ENCODE assay signal across 1 cellular context in genomic region chr17:43021739-43022512, GRCh38.
TF ChIP-seq lines count a peak whose summit lies in the region.

VAT1 (minus strand) TSS chr17:43022385; CDS start chr17:43022322, 63 bp downstream.

TF ChIP-seq in HepG2, 621 proteins besides CTCF, POLR2A, EP300 and RAD21 (continued from another document and continues in another):
- TF ChIP-seq, protein P1, sequence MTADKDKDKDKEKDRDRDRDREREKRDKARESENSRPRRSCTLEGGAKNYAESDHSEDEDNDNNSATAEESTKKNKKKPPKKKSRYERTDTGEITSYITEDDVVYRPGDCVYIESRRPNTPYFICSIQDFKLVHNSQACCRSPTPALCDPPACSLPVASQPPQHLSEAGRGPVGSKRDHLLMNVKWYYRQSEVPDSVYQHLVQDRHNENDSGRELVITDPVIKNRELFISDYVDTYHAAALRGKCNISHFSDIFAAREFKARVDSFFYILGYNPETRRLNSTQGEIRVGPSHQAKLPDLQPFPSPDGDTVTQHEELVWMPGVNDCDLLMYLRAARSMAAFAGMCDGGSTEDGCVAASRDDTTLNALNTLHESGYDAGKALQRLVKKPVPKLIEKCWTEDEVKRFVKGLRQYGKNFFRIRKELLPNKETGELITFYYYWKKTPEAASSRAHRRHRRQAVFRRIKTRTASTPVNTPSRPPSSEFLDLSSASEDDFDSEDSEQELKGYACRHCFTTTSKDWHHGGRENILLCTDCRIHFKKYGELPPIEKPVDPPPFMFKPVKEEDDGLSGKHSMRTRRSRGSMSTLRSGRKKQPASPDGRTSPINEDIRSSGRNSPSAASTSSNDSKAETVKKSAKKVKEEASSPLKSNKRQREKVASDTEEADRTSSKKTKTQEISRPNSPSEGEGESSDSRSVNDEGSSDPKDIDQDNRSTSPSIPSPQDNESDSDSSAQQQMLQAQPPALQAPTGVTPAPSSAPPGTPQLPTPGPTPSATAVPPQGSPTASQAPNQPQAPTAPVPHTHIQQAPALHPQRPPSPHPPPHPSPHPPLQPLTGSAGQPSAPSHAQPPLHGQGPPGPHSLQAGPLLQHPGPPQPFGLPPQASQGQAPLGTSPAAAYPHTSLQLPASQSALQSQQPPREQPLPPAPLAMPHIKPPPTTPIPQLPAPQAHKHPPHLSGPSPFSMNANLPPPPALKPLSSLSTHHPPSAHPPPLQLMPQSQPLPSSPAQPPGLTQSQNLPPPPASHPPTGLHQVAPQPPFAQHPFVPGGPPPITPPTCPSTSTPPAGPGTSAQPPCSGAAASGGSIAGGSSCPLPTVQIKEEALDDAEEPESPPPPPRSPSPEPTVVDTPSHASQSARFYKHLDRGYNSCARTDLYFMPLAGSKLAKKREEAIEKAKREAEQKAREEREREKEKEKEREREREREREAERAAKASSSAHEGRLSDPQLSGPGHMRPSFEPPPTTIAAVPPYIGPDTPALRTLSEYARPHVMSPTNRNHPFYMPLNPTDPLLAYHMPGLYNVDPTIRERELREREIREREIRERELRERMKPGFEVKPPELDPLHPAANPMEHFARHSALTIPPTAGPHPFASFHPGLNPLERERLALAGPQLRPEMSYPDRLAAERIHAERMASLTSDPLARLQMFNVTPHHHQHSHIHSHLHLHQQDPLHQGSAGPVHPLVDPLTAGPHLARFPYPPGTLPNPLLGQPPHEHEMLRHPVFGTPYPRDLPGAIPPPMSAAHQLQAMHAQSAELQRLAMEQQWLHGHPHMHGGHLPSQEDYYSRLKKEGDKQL (CRISPR knock-in tag; IDR thresholded peaks at IDR 0.05; ENCODE audit: low read depth), result no peak; the same call in 1 of the 2 replicates
- TF ChIP-seq KLF16 (CRISPR knock-in tag; IDR thresholded peaks at IDR 0.05), result peak in 1 of 2 experiments; percentile 78; a peak in 2 of 4 replicates
- TF ChIP-seq STAT5B (CRISPR knock-in tag; IDR thresholded peaks at IDR 0.05), result 0 out of 2 replicates have a peak, but pooled peaks have one; percentile 12
- TF ChIP-seq PAX8 (CRISPR knock-in tag; IDR thresholded peaks at IDR 0.05; ENCODE audit: borderline replicate concordance), result 0 out of 2 replicates have a peak, but pooled peaks have one; percentile 57
- TF ChIP-seq TOE1 (CRISPR knock-in tag; IDR thresholded peaks at IDR 0.05), result no peak
- no peak for TF ChIP-seq RBM22 (optimal IDR thresholded peaks at IDR 0.05; ENCODE audit: low read length)
- peak; percentile 89 for TF ChIP-seq ZNF891 (CRISPR knock-in tag; IDR thresholded peaks at IDR 0.05)
- TF ChIP-seq ZHX2 (IDR thresholded peaks at IDR 0.05; ENCODE audit: low read depth), result 0 out of 2 replicates have a peak, but pooled peaks have one; percentile 15
- TF ChIP-seq ZHX2 (CRISPR knock-in tag; IDR thresholded peaks at IDR 0.05; ENCODE audit: borderline replicate concordance), result peak; percentile 96
- no peak for TF ChIP-seq MEF2D (CRISPR knock-in tag; IDR thresholded peaks at IDR 0.05)
- TF ChIP-seq DNMT3B (CRISPR knock-in tag; conservative IDR thresholded peaks at IDR 0.05), result no peak
- TF ChIP-seq, protein P2, sequence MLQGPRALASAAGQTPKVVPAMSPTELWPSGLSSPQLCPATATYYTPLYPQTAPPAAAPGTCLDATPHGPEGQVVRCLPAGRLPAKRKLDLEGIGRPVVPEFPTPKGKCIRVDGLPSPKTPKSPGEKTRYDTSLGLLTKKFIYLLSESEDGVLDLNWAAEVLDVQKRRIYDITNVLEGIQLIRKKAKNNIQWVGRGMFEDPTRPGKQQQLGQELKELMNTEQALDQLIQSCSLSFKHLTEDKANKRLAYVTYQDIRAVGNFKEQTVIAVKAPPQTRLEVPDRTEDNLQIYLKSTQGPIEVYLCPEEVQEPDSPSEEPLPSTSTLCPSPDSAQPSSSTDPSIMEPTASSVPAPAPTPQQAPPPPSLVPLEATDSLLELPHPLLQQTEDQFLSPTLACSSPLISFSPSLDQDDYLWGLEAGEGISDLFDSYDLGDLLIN (CRISPR knock-in tag; IDR thresholded peaks at IDR 0.05; ENCODE audit: borderline replicate concordance), result peak; percentile 94
- TF ChIP-seq CBFB (CRISPR knock-in tag; IDR thresholded peaks at IDR 0.05), result no peak
- peak; percentile 84; the same call in 1 of the 2 replicates for TF ChIP-seq ZNF557 (CRISPR knock-in tag; IDR thresholded peaks at IDR 0.05)
- TF ChIP-seq FOXP1 (IDR thresholded peaks at IDR 0.05), result no peak
- TF ChIP-seq FOXP1 (CRISPR knock-in tag; IDR thresholded peaks at IDR 0.05), result no peak
- TF ChIP-seq ZMAT3 (CRISPR knock-in tag; conservative IDR thresholded peaks at IDR 0.05), result no peak
- peak; percentile 59 for TF ChIP-seq ATF2 (CRISPR knock-in tag; IDR thresholded peaks at IDR 0.05)
- TF ChIP-seq MED8 (CRISPR knock-in tag; IDR thresholded peaks at IDR 0.05; ENCODE audit: insufficient replicate concordance), result peak; percentile 32
- TF ChIP-seq DMTF1 (CRISPR knock-in tag; IDR thresholded peaks at IDR 0.05), result peak; percentile 84; the same call in 1 of the 2 replicates
- peak; percentile 73 for TF ChIP-seq NR0B2 (CRISPR knock-in tag; IDR thresholded peaks at IDR 0.05)
- no peak for TF ChIP-seq TSC22D2 (CRISPR knock-in tag; IDR thresholded peaks at IDR 0.05; ENCODE audit: borderline replicate concordance)
- TF ChIP-seq ZFP36L2 (CRISPR knock-in tag; IDR thresholded peaks at IDR 0.05), result no peak
- peak; percentile 81 for TF ChIP-seq ZNF710 (CRISPR knock-in tag; IDR thresholded peaks at IDR 0.05; ENCODE audit: borderline replicate concordance)
- no peak; the same call in none of the 2 replicates for TF ChIP-seq BCL6 (CRISPR knock-in tag; IDR thresholded peaks at IDR 0.05)
- TF ChIP-seq, protein P3, sequence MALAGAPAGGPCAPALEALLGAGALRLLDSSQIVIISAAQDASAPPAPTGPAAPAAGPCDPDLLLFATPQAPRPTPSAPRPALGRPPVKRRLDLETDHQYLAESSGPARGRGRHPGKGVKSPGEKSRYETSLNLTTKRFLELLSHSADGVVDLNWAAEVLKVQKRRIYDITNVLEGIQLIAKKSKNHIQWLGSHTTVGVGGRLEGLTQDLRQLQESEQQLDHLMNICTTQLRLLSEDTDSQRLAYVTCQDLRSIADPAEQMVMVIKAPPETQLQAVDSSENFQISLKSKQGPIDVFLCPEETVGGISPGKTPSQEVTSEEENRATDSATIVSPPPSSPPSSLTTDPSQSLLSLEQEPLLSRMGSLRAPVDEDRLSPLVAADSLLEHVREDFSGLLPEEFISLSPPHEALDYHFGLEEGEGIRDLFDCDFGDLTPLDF (CRISPR knock-in tag; IDR thresholded peaks at IDR 0.05), result no peak; the same call in 1 of the 2 replicates
- 0 out of 2 replicates have a peak, but pooled peaks have one; percentile 29 for TF ChIP-seq SATB2 (CRISPR knock-in tag; IDR thresholded peaks at IDR 0.05)
- TF ChIP-seq NFE2 (CRISPR knock-in tag; IDR thresholded peaks at IDR 0.05), result no peak
- TF ChIP-seq HNF1B (CRISPR knock-in tag; IDR thresholded peaks at IDR 0.05), result no peak
- no peak for TF ChIP-seq RORA (CRISPR knock-in tag; IDR thresholded peaks at IDR 0.05)
- no peak for TF ChIP-seq TEF (CRISPR knock-in tag; IDR thresholded peaks at IDR 0.05)
